In genomic region chr5:71457106-71457505, GRCh38 we compare ENCODE assay signal across 11 cellular contexts. TPM values are rescaled to one million over a fixed set of nuclear protein-coding genes. Genes with fewer than 3 reads are reported as not detected.
DNase-seq lines count a peak whose midpoint lies in the region; ATAC-seq and TF ChIP-seq lines count a peak whose summit lies in the region.
"Had no signal": no experiment of that assay in that cellular context is flagged by ENCODE, and none has a peak within 500 bp of the region (broad histone marks: within the 10 kb centered on the region; RNA-seq: fewer than 3 reads in every experiment).

No MANE protein-coding gene starts in this region.

- POLR2A ChIA-PET in Caco-2 (lab: Charles Lee), result no interaction called here

- H3K4me1 Mint-ChIP-seq in Caco-2 (ENCODE audit: low read depth, unreplicated experiment), result peaks cover 8% of the 10 kb centered on the region
- peaks cover 19% of the 10 kb centered on the region in 2 donors for H3K4me1 Mint-ChIP-seq in natural killer cell treated with Interleukin-12 subunit alpha and Interleukin-12 subunit beta and Interleukin-15 and Interleukin-18, amount 100 ng/mL, for 72 hours (ENCODE audit: low read depth in 2 of 2)

- intact Hi-C loops in Caco-2 (cut with micrococcal nuclease; ENCODE audit: unreplicated experiment) (no loop called here), colonic mucosa (cut with DNase I) (no loop called here)

- H3K9ac ChIP-seq in MM.1S (ENCODE audit: low read length), result peak overlapping the region; percentile 97; the same call in 1 of the 2 replicates
- H3K9ac ChIP-seq in colonic mucosa (ENCODE audit: low read depth in 2 of 2, low read length in 2 of 2), result peak overlapping the region in 1 of 2 donors; percentile 91

- no peak overlapping the region for H3K27ac Mint-ChIP-seq in Caco-2 (ENCODE audit: unreplicated experiment)
- peak overlapping the region in 1 of 2 donors; percentile 97 for H3K27ac Mint-ChIP-seq in natural killer cell treated with Interleukin-12 subunit alpha and Interleukin-12 subunit beta and Interleukin-15 and Interleukin-18, amount 100 ng/mL, for 72 hours

- peaks cover 49% of the 10 kb centered on the region for H3K36me3 Mint-ChIP-seq in Caco-2 (ENCODE audit: insufficient read depth, unreplicated experiment)
- peaks cover 10% of the 10 kb centered on the region for H3K36me3 Mint-ChIP-seq in natural killer cell treated with Interleukin-12 subunit alpha and Interleukin-12 subunit beta and Interleukin-15 and Interleukin-18, amount 100 ng/mL, for 72 hours

- ATAC-seq in natural killer cell treated with Interleukin-12 subunit alpha and Interleukin-12 subunit beta and Interleukin-15 and Interleukin-18, amount 100 ng/mL, for 72 hours, result no peak
- ATAC-seq: activated CD4-positive, CD25-positive, alpha-beta regulatory T cell treated with anti-CD3 and anti-CD28 coated beads, Interleukin-2, amount 50 U/mL, for 24 hours had no signal

- H3K9me3 Mint-ChIP-seq in Caco-2 (ENCODE audit: unreplicated experiment), result no peaks in the 10 kb centered on the region
- no peaks in the 10 kb centered on the region for H3K9me3 Mint-ChIP-seq in natural killer cell treated with Interleukin-12 subunit alpha and Interleukin-12 subunit beta and Interleukin-15 and Interleukin-18, amount 100 ng/mL, for 72 hours

- peak overlapping the region; percentile 54; the same call in 1 of the 2 replicates for H3K4me3 ChIP-seq in Caco-2 (ENCODE audit: low read depth, low read length)
- peak overlapping the region; percentile 99 for H3K4me3 ChIP-seq in MM.1S (ENCODE audit: low read length)
- peak overlapping the region; percentile 89 for H3K4me3 ChIP-seq in colonic mucosa

- DNase-seq in Caco-2 (no peak), MM.1S (no peak), colonic mucosa (no peak), EL (no peak), SW480 (ENCODE audit: low spot score) (no peak), UCSD-AML1 (lab: John Stamatoyannopoulos, UW; ENCODE audit: unreplicated experiment) (no peak)
- DNase-seq in natural killer cell treated with Interleukin-12 subunit alpha and Interleukin-12 subunit beta and Interleukin-15 and Interleukin-18, amount 100 ng/mL, for 72 hours (ENCODE audit: low spot score), result no peak
- DNase-seq in activated CD4-positive, CD25-positive, alpha-beta regulatory T cell treated with anti-CD3 and anti-CD28 coated beads, Interleukin-2, amount 50 U/mL, for 72 hours, result no peak
- DNase-seq: NCI-H1105 treated with DMSO at 0.1 percent for 48 hours; stimulated activated naive CD4-positive, alpha-beta T cell treated with Interleukin-2 at 50 U/mL for 16 hours had no signal

- no peak overlapping the region for H2AFZ ChIP-seq in MM.1S (ENCODE audit: low read length)

- no peaks in the 10 kb centered on the region for H3K9me2 ChIP-seq in MM.1S (replicated peaks; ENCODE audit: insufficient read depth, low read length)

- H3K27me3 ChIP-seq in Caco-2 (replicated peaks; ENCODE audit: control insufficient read depth, insufficient read depth, low read length), result no peaks in the 10 kb centered on the region
- no peaks in the 10 kb centered on the region for H3K27me3 ChIP-seq in MM.1S (replicated peaks; ENCODE audit: insufficient read depth, low read length)
- no peaks in the 10 kb centered on the region for H3K27me3 ChIP-seq in colonic mucosa

- no peak overlapping the region for H3K27ac ChIP-seq in MM.1S (ENCODE audit: low read length)
- H3K27ac ChIP-seq in colonic mucosa, result no peak overlapping the region

- CTCF ChIA-PET in Caco-2 (lab: Charles Lee), result no interaction called here

- peaks cover 3% of the 10 kb centered on the region for H3K36me3 ChIP-seq in Caco-2 (ENCODE audit: control insufficient read depth, insufficient read depth, low read length)
- H3K36me3 ChIP-seq in MM.1S (replicated peaks; ENCODE audit: insufficient read depth, low read length), result peaks cover 6% of the 10 kb centered on the region
- peaks cover 4% of the 10 kb centered on the region for H3K36me3 ChIP-seq in colonic mucosa

- H3K4me1 ChIP-seq in Caco-2 (no peaks in the 10 kb centered on the region), MM.1S (ENCODE audit: low read length) (peaks cover 6% of the 10 kb centered on the region; the same call in 1 of the 2 replicates), colonic mucosa (peaks cover 7% of the 10 kb centered on the region)

- no peak for TF ChIP-seq CTCF in Caco-2 (IDR thresholded peaks at IDR 0.05; ENCODE audit: insufficient read depth in 1 of 2, low read depth in 1 of 2, low read length in 1 of 2, severe bottlenecking in 1 of 2, unreplicated experiment in 1 of 2)
- TF ChIP-seq CTCF in MM.1S (IDR thresholded peaks at IDR 0.05; ENCODE audit: low read length), result no peak
- no peak for TF ChIP-seq CTCF in colonic mucosa (IDR thresholded peaks at IDR 0.05)

- BruUV-seq in Caco-2 (replicated peaks; lab: Mats Ljungman, UMichigan), result no TSS peak

- no peaks in the 10 kb centered on the region for H3K27me3 Mint-ChIP-seq in Caco-2 (ENCODE audit: insufficient read depth, unreplicated experiment)
- H3K27me3 Mint-ChIP-seq in natural killer cell treated with Interleukin-12 subunit alpha and Interleukin-12 subunit beta and Interleukin-15 and Interleukin-18, amount 100 ng/mL, for 72 hours, result peaks cover 1 to 4% of the 10 kb centered on the region in 2 donors

- H3F3A ChIP-seq in MM.1S (ENCODE audit: insufficient read depth, low read length), result peaks cover 11% of the 10 kb centered on the region

- H3K9me3 ChIP-seq in Caco-2, result no peaks in the 10 kb centered on the region
- H3K9me3 ChIP-seq in MM.1S (replicated peaks; ENCODE audit: insufficient read depth, low read length), result no peaks in the 10 kb centered on the region
- H3K9me3 ChIP-seq in colonic mucosa, result no peaks in the 10 kb centered on the region

- peak overlapping the region; percentile 95 for H3K4me2 ChIP-seq in MM.1S (ENCODE audit: low read depth, low read length)

- peak overlapping the region; percentile 93 for H3K4me3 Mint-ChIP-seq in Caco-2 (ENCODE audit: unreplicated experiment)
- H3K4me3 Mint-ChIP-seq in natural killer cell treated with Interleukin-12 subunit alpha and Interleukin-12 subunit beta and Interleukin-15 and Interleukin-18, amount 100 ng/mL, for 72 hours, result peak overlapping the region; percentile 99

- H3K79me2 ChIP-seq in MM.1S (ENCODE audit: low read length), result peaks cover 57% of the 10 kb centered on the region

- peaks cover 3% of the 10 kb centered on the region; the same call in 1 of the 2 replicates for H4K20me1 ChIP-seq in MM.1S (ENCODE audit: insufficient read depth, low read length)

RNA-seq across cellular contexts. Expression of gene BDP1, which starts 1.7 kb away (rescaled TPM):
- total RNA-seq in Caco-2 (2022) (27.5 and 30.5 TPM in 2 replicates), colonic mucosa (10 to 100 TPM; 18.9 to 21.8 TPM)
- total RNA-seq in natural killer cell treated with Interleukin-12 subunit alpha and Interleukin-12 subunit beta and Interleukin-15 and Interleukin-18, amount 100 ng/mL, for 72 hours, result 10 to 100 TPM; 32.1 to 52.4 TPM
